11 cellular contexts compared by ENCODE assay signal in genomic region chr5:59125961-59126360, GRCh38.
DNase-seq lines count a peak whose midpoint lies in the region; ATAC-seq and TF ChIP-seq lines count a peak whose summit lies in the region.
"Had no signal": no experiment of that assay in that cellular context is flagged by ENCODE, and none has a peak within 500 bp of the region (broad histone marks: within the 10 kb centered on the region; RNA-seq: fewer than 3 reads in every experiment).

No MANE protein-coding gene starts in this region.

- H3K4me3 ChIP-seq in choroid plexus epithelial cell (ENCODE audit: low read depth, low read length) (no peak overlapping the region), thyroid gland (replicated peaks in 1 of 3) (no peak overlapping the region)

- POLR2A ChIA-PET in HEK293T (lab: Yijun Ruan, JAX) = interaction anchor here (1.6 kb wide), 1 partner anchor 91 kb away, joined by 3 read pairs; no protein-coding TSS in a partner anchor

- DNase-seq in HEK293T (ENCODE audit: extremely low spot score) (no peak), choroid plexus epithelial cell (ENCODE audit: low read depth) (peak; percentile 26), myocyte (ENCODE audit: low read depth) (peak; percentile 11), thyroid gland (no peak), HuH-7.5 (ENCODE audit: low spot score) (no peak)
- DNase-seq: activated CD8-positive, alpha-beta memory T cell treated with anti-CD3 and anti-CD28 coated beads for 24 hours; effector CD8-positive, alpha-beta T cell; NCI-H187 had no signal

- peaks cover 33 to 50% of the 10 kb centered on the region in 2 donors for H3K4me1 ChIP-seq in thyroid gland

- 70 to 79% methylated on average over 2 of the region's 2 CpGs for WGBS in thyroid gland, 2 donors

- H3K27ac ChIP-seq in thyroid gland = peak overlapping the region; percentile 90 to 99 (median 96)

- H3K9me3 ChIP-seq in thyroid gland = no peaks in the 10 kb centered on the region
- H3K9me3 ChIP-seq: neutrophil had no signal

- intact Hi-C loops in thyroid gland (cut with DNase I) = loop anchor here (2.0 kb wide), 1 partner anchor 15 kb away; no protein-coding TSS in a partner anchor

- CTCF ChIA-PET in HEK293T (lab: Yijun Ruan, JAX) = interaction anchor here (1.3 kb wide), 1 partner anchor 49 kb away, joined by 4 read pairs; no protein-coding TSS in a partner anchor

- no peaks in the 10 kb centered on the region for H3K27me3 ChIP-seq in thyroid gland
- H3K27me3 ChIP-seq: neutrophil had no signal

- no peak for TF ChIP-seq POLR2A in thyroid gland (IDR thresholded peaks at IDR 0.05)

- ATAC-seq in activated CD4-positive, CD25-positive, alpha-beta regulatory T cell treated with anti-CD3 and anti-CD28 coated beads, Interleukin-2, amount 50 U/mL, for 24 hours = no peak
- no peak for ATAC-seq in HG03378 (IDR thresholded peaks at IDR 0.05; ENCODE audit: unreplicated experiment)

- TF ChIP-seq CTCF in choroid plexus epithelial cell (conservative IDR thresholded peaks at IDR 0.05; ENCODE audit: low read depth, low read length) = no peak
- TF ChIP-seq CTCF in thyroid gland (IDR thresholded peaks at IDR 0.05) = no peak

- H3K36me3 ChIP-seq in thyroid gland = no peaks in the 10 kb centered on the region
- H3K36me3 ChIP-seq: neutrophil had no signal

TF ChIP-seq in HEK293T, 16 proteins besides CTCF, POLR2A, EP300 and RAD21:
- TF ChIP-seq LEF1 (IDR thresholded peaks at IDR 0.05; ENCODE audit: borderline replicate concordance) (no peak), FOXK2 (IDR thresholded peaks at IDR 0.05) (no peak), CTBP1 (IDR thresholded peaks at IDR 0.05; ENCODE audit: borderline replicate concordance) (no peak), ZNF384 (IDR thresholded peaks at IDR 0.05) (peak; percentile 55; the same call in 1 of the 2 replicates), NFRKB (IDR thresholded peaks at IDR 0.05) (no peak), FOXA1 (IDR thresholded peaks at IDR 0.05) (no peak)

Comparison
In these comparisons a context has a peak if more than half of its experiments do, and no peak if none do; other contexts are left out.
1. DNase-seq: peak in choroid plexus epithelial cell (single experiment) and myocyte (single experiment); none in HEK293T (single experiment), thyroid gland (0 of 2) and HuH-7.5 (single experiment).